ENCODE assay signal across 29 cellular contexts in genomic region chr6:98986216-98986615, GRCh38.
"Had no signal": no experiment of that assay in that cellular context is flagged by ENCODE, and none has a peak within 500 bp of the region (broad histone marks: within the 10 kb centered on the region; RNA-seq: fewer than 3 reads in every experiment).

No MANE protein-coding gene starts in this region.

- H3K36me3 ChIP-seq: adrenal gland, brain microvascular endothelial cell, breast epithelium had no signal

- DNase-seq: activated B cell treated with CpG ODN at 0.5 μM for 24 hours; activated CD4-positive, alpha-beta memory T cell treated with anti-CD3 and anti-CD28 coated beads, Interleukin-2, amount 10 ng/mL, durations not matched to agents 7 days and 5 days; activated CD4-positive, alpha-beta T cell treated with anti-CD3 and anti-CD28 coated beads for 4 hours; activated CD4-positive, alpha-beta T cell treated with anti-CD3 and anti-CD28 coated beads, Interleukin-2, amount 10 ng/mL, durations not matched to agents 7 days and 5 days; activated CD4-positive, alpha-beta T cell treated with anti-CD3 and anti-CD28 coated beads, Interleukin-2, amount 50 U/mL, for 48 hours; activated CD4-positive, CD25-positive, alpha-beta regulatory T cell treated with anti-CD3 and anti-CD28 coated beads, Interleukin-2, amount 50 U/mL, for 72 hours; activated CD8-positive, alpha-beta memory T cell treated with anti-CD3 and anti-CD28 coated beads for 24 hours; activated CD8-positive, alpha-beta memory T cell treated with anti-CD3 and anti-CD28 coated beads, Interleukin-2, amount 10 ng/mL, durations not matched to agents 7 days and 5 days; activated CD8-positive, alpha-beta memory T cell treated with anti-CD3 and anti-CD28 coated beads, Interleukin-2, amount 50 U/mL, for 48 hours; activated CD8-positive, alpha-beta T cell treated with anti-CD3 and anti-CD28 coated beads, Interleukin-2, amount 10 ng/mL, durations not matched to agents 7 days and 5 days; activated effector memory CD4-positive, alpha-beta T cell treated with Interleukin-2 at 50 U/mL for 16 hours; activated gamma-delta T cell; activated naive CD4-positive, alpha-beta T cell treated with anti-CD3 and anti-CD28 coated beads, Interleukin-2, amount 10 ng/mL, durations not matched to agents 7 days and 5 days; activated naive CD4-positive, alpha-beta T cell treated with Interleukin-2 at 50 U/mL for 16 hours; activated naive CD8-positive, alpha-beta T cell treated with anti-CD3 and anti-CD28 coated beads, Interleukin-2, amount 10 ng/mL, durations not matched to agents 7 days and 5 days; activated naive CD8-positive, alpha-beta T cell treated with anti-CD3 and anti-CD28 coated beads, Interleukin-2, amount 50 U/mL, for 24 hours; activated T-cell treated with anti-CD3 and anti-CD28 coated beads, Interleukin-2, amount 50 U/mL, for 24 hours; activated T-cell treated with anti-CD3 and anti-CD28 coated beads, Interleukin-2, amount 50 U/mL, for 48 hours; adrenal gland; amniotic stem cell; aorta; body of pancreas; brain microvascular endothelial cell; central memory CD4-positive, alpha-beta T cell; T-helper 1 cell; T-helper 2 cell; T-helper 9 cell had no signal

- H3K27ac ChIP-seq: adrenal gland, body of pancreas, brain microvascular endothelial cell, breast epithelium, VCaP had no signal

- H3K27me3 ChIP-seq: adrenal gland, body of pancreas, brain microvascular endothelial cell, breast epithelium had no signal

- H3K4me1 ChIP-seq: adrenal gland, body of pancreas, breast epithelium had no signal

- H3K9me3 ChIP-seq: adrenal gland, body of pancreas, breast epithelium had no signal

- H3K4me3 ChIP-seq: adrenal gland, body of pancreas, breast epithelium had no signal
